8 cellular contexts compared by ENCODE assay signal in genomic region chr2:17309741-17310339, GRCh38.
DNase-seq lines count a peak whose midpoint lies in the region; ATAC-seq, FAIRE-seq and TF ChIP-seq lines count a peak whose summit lies in the region.

No MANE protein-coding gene starts in this region.

- no peaks in the 10 kb centered on the region for H3K9me3 Mint-ChIP-seq in nephron

- ATAC-seq in HG02571 (IDR thresholded peaks at IDR 0.05; ENCODE audit: unreplicated experiment) (peak; percentile 85), Panc1 (peak; percentile 76)
- no peak for ATAC-seq in activated CD4-positive, CD25-positive, alpha-beta regulatory T cell treated with anti-CD3 and anti-CD28 coated beads, Interleukin-2, amount 50 U/mL, for 24 hours

- no peaks in the 10 kb centered on the region for H3K36me3 Mint-ChIP-seq in nephron (ENCODE audit: low read depth)

- no TSS peak for BruUV-seq in Panc1 (replicated peaks; lab: Mats Ljungman, UMichigan)

- H3K27ac ChIP-seq in Panc1 (ENCODE audit: low read length): no peak overlapping the region

- no peak for TF ChIP-seq POLR2A in erythroblast (IDR thresholded peaks at IDR 0.05; ENCODE audit: low read length)

- peaks cover 8% of the 10 kb centered on the region for H3K4me1 Mint-ChIP-seq in nephron

- CTCF ChIA-PET in Panc1 (lab: Charles Lee): interaction anchor here (0.6 to 0.7 kb wide), 2 partner anchors 59 to 537 kb away, joined by 3 to 5 read pairs; no protein-coding TSS in a partner anchor

- H3K4me1 ChIP-seq in Loucy (ENCODE audit: insufficient read depth, low read length, poor library complexity, severe bottlenecking) (no peaks in the 10 kb centered on the region), Panc1 (ENCODE audit: control insufficient read depth, insufficient read depth, low read length) (no peaks in the 10 kb centered on the region)

- POLR2A ChIA-PET in Panc1 (lab: Charles Lee): interaction anchor here (0.7 kb wide), 1 partner anchor 64 kb away, joined by 3 read pairs; no protein-coding TSS in a partner anchor

- no peaks in the 10 kb centered on the region for H4K20me1 ChIP-seq in Loucy (ENCODE audit: insufficient read depth, low read length, poor library complexity, severe bottlenecking)

- no peak overlapping the region for H2AFZ ChIP-seq in Loucy (ENCODE audit: low read length)

- H3K4me3 ChIP-seq in Loucy (ENCODE audit: low read length, poor library complexity, severe bottlenecking): no peak overlapping the region
- H3K4me3 ChIP-seq in Panc1 (ENCODE audit: low read depth in 2 of 2, low read length in 2 of 2): no peak overlapping the region

- in situ Hi-C loops in GM13976 (cut with MboI; ENCODE audit: low sequenced_read_pairs, unreplicated experiment): loop anchor here (10.0 kb wide), 1 partner anchor 535 kb away; no protein-coding TSS in a partner anchor
- in situ Hi-C loops in Panc1 (cut with HindIII; ENCODE audit: low pct_unique_long_range_greater_than_20kb, low sequenced_read_pairs): no loop called here

- DNase-seq in GM13976 (ENCODE audit: low spot score): peak; percentile 28
- DNase-seq in Panc1 (ENCODE audit: low read depth, low spot score): peak; percentile 20
- DNase-seq in erythroblast (lab: John Stamatoyannopoulos, UW): peak; percentile 51 to 66

- H3K4me2 ChIP-seq in Loucy (ENCODE audit: low read depth, low read length, poor library complexity, severe bottlenecking): no peak overlapping the region

- H3K9me3 ChIP-seq in Loucy (ENCODE audit: insufficient read depth, low read depth, low read length) (no peaks in the 10 kb centered on the region), Panc1 (ENCODE audit: control insufficient read depth, insufficient read depth, low read depth, low read length) (no peaks in the 10 kb centered on the region)

- peak; percentile 69 for TF ChIP-seq CTCF in GM13976 (IDR thresholded peaks at IDR 0.05; ENCODE audit: borderline replicate concordance, control extremely low read depth, extremely low read depth, insufficient read depth, missing control alignments)
- peak; percentile 84 for TF ChIP-seq CTCF in Loucy (conservative IDR thresholded peaks at IDR 0.05; ENCODE audit: low read length)
- TF ChIP-seq CTCF in Panc1 (IDR thresholded peaks at IDR 0.05): peak; percentile 80
- peak; percentile 55 to 83 (median 79) for TF ChIP-seq CTCF in nephron (IDR thresholded peaks at IDR 0.05; ENCODE audit: unreplicated experiment in 3 of 3)

- no peaks in the 10 kb centered on the region for H3F3A ChIP-seq in Loucy (ENCODE audit: low read depth)

- peak; percentile 16 for FAIRE-seq in A204.1 (lab: Jason Lieb, UNC)

- H3K79me2 ChIP-seq in Loucy (ENCODE audit: insufficient read depth, low read length): no peaks in the 10 kb centered on the region

- H3K27me3 ChIP-seq in Loucy (ENCODE audit: insufficient read depth, low read length, poor library complexity, severe bottlenecking) (no peaks in the 10 kb centered on the region), Panc1 (ENCODE audit: control insufficient read depth, insufficient read depth, low read length) (no peaks in the 10 kb centered on the region)

- intact Hi-C loops in Panc1 (cut with micrococcal nuclease; ENCODE audit: unreplicated experiment): loop anchor here (1.0 kb wide), 1 partner anchor 537 kb away; no protein-coding TSS in a partner anchor

- H3K9me2 ChIP-seq in Loucy (replicated peaks; ENCODE audit: low read depth, low read length): no peaks in the 10 kb centered on the region

- no peaks in the 10 kb centered on the region for H3K27me3 Mint-ChIP-seq in nephron (ENCODE audit: low read depth)

- H3K36me3 ChIP-seq in Loucy (ENCODE audit: insufficient read depth, low read length): no peaks in the 10 kb centered on the region
- H3K36me3 ChIP-seq in Panc1 (ENCODE audit: control insufficient read depth, insufficient read depth, low read length): no peaks in the 10 kb centered on the region

- H3K4me3 Mint-ChIP-seq in nephron: no peak overlapping the region

- H3K27ac Mint-ChIP-seq in nephron: no peak overlapping the region

- H3K9ac ChIP-seq in Loucy (ENCODE audit: low read depth, low read length, poor library complexity, severe bottlenecking): no peak overlapping the region

Comparison
In these comparisons a context has a peak if more than half of its experiments do, and no peak if none do; other contexts are left out.
1. ATAC-seq: peak in HG02571 (single experiment) and Panc1 (single experiment); none in activated CD4-positive, CD25-positive, alpha-beta regulatory T cell treated with anti-CD3 and anti-CD28 coated beads, Interleukin-2, amount 50 U/mL, for 24 hours (0 of 2).
2. Peak in every context shown above with its lines, with median percentiles within 50 percentile points of each other: DNase-seq and CTCF ChIP-seq.